ENCODE assay signal across 8 cellular contexts in the genomic region with DNA sequence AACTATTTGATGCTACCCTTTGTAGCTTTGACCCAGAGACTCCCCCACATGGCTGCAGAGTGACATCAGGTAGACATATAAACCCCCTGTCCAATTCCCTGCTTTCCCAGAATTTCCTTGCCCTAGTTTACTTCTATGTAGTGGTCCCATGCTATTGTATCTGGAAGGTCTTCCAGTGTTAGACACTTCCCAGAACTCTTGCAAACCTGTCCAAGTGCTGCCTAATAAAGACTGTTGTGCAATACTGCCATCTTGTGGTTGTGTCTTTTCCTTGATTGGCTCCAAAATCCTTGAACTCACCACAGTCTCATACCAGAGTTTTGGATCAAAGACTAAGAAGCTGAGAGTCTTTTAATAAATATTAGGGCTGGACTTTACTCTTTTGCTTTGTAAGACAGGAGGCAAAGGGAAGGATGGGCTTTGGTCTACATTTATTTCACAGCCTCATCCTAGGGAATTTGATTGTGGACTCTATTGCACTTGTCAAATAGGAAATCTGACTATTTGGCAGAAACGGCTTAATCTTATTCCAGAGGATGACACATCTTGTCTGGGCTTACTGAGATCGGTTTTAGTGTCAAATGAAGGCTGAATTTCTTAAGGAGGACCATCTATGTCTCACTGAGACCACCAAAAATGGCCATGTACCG.
DNase-seq lines count a peak whose midpoint lies in the region; ATAC-seq, FAIRE-seq and TF ChIP-seq lines count a peak whose summit lies in the region.

No MANE protein-coding gene starts in this region.

- H3K9me3 ChIP-seq in pancreas: no peaks in the 10 kb centered on the region

- H3K27ac ChIP-seq in pancreas: no peak overlapping the region

- 16 to 21% methylated on average over 3 of the region's 3 CpGs for WGBS in pancreas, 2 donors

- H3K36me3 ChIP-seq in pancreas: no peaks in the 10 kb centered on the region

- H3K36me3 Mint-ChIP-seq in HFFc6 (ENCODE audit: low read depth): no peaks in the 10 kb centered on the region

- no peaks in the 10 kb centered on the region for H3K4me1 Mint-ChIP-seq in HFFc6 (ENCODE audit: low read depth)

- no peak overlapping the region for H3K27ac Mint-ChIP-seq in HFFc6

- FAIRE-seq in pancreas (lab: Jason Lieb, UNC): peak; percentile 49

- no peaks in the 10 kb centered on the region for H3K27me3 Mint-ChIP-seq in HFFc6 (ENCODE audit: insufficient read depth)

- intact Hi-C loops in pancreas (cut with DNase I): no loop called here

- DNase-seq in stimulated activated CD4-positive, alpha-beta T cell treated with anti-CD3 and anti-CD28 coated beads, Interleukin-15, amount 100 ng/mL, for 24 hours: peak; percentile 3
- no peak for DNase-seq in stimulated activated CD4-positive, alpha-beta T cell treated with anti-CD3 and anti-CD28 coated beads, Interleukin-4, amount 100 ng/mL, for 1 hour
- peak; percentile 55 for DNase-seq in HFFc6
- DNase-seq in NCI-H1092 (lab: John Stamatoyannopoulos, UW): peak; percentile 56
- DNase-seq in SK-N-DZ (ENCODE audit: low spot score): peak; percentile 61
- peak; percentile 85 for DNase-seq in fibroblast of the aortic adventitia (ENCODE audit: low read depth)
- peak in 3 of 6 donors; percentile 9 to 35 (median 15) for DNase-seq in pancreas
- DNase-seq in DMS79 (lab: John Stamatoyannopoulos, UW): no peak

- H3K9me3 Mint-ChIP-seq in HFFc6: no peaks in the 10 kb centered on the region

- ATAC-seq in pancreas: peak in 3 of 4 donors; percentile 81 to 90 (median 88)

- no peaks in the 10 kb centered on the region for H3K4me1 ChIP-seq in pancreas

- TF ChIP-seq CTCF in HFFc6 (IDR thresholded peaks at IDR 0.05): peak; percentile 84
- peak; percentile 74 for TF ChIP-seq CTCF in fibroblast of the aortic adventitia (IDR thresholded peaks at IDR 0.05; ENCODE audit: insufficient read depth, low read length)
- TF ChIP-seq CTCF in pancreas (IDR thresholded peaks at IDR 0.05): peak; percentile 31 to 64 (median 60)

- no peak overlapping the region for H3K4me3 Mint-ChIP-seq in HFFc6

- H3K27me3 ChIP-seq in pancreas: no peaks in the 10 kb centered on the region

- H3K4me3 ChIP-seq in fibroblast of the aortic adventitia (ENCODE audit: low read depth, low read length) (no peak overlapping the region), pancreas (no peak overlapping the region)

Comparison
In these comparisons a context has a peak if more than half of its experiments do, and no peak if none do; other contexts are left out.
1. DNase-seq: peak in stimulated activated CD4-positive, alpha-beta T cell treated with anti-CD3 and anti-CD28 coated beads, Interleukin-15, amount 100 ng/mL, for 24 hours (single experiment), HFFc6 (single experiment), NCI-H1092 (single experiment), SK-N-DZ (single experiment) and fibroblast of the aortic adventitia (single experiment); none in stimulated activated CD4-positive, alpha-beta T cell treated with anti-CD3 and anti-CD28 coated beads, Interleukin-4, amount 100 ng/mL, for 1 hour (single experiment) and DMS79 (single experiment).
2. Peak in every context shown above with its lines, with median percentiles within 50 percentile points of each other: CTCF ChIP-seq.